Comparison of ENCODE assay signal across 32 cellular contexts in the genomic region with DNA sequence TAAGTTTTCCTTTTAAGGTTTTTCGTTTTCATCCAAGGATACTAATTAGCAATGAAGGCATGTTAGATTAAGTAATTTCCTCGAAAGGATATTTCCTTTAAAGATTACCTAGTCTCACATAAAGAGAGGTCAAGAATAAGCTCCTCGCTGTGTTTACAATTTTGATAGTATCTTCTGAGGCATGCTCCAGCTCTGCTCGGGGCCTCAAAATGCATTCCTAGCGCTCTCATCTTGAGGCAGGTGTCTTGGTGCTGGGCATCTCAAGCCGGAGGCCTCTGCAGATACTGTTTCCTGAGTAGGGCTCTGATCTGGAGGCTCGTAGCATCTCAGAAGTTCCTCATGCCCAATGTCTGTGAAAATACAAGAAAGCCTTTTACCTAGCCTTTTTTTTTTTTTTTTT.
"Had no signal": no experiment of that assay in that cellular context is flagged by ENCODE, and none has a peak within 500 bp of the region (broad histone marks: within the 10 kb centered on the region; RNA-seq: fewer than 3 reads in every experiment).

No MANE protein-coding gene starts in this region.

- H3K4me3 ChIP-seq: adrenal gland, ascending aorta, body of pancreas, breast epithelium, cardiac muscle cell had no signal

- H3K27ac ChIP-seq: adrenal gland, ascending aorta, body of pancreas, brain microvascular endothelial cell, breast epithelium, cardiac muscle cell had no signal

- DNase-seq: activated effector memory CD4-positive, alpha-beta T cell treated with anti-CD3 and anti-CD28 coated beads, Interleukin-2, amount 50 U/mL, for 16 hours; activated effector memory CD4-positive, alpha-beta T cell treated with Interleukin-2 at 50 U/mL for 16 hours; activated gamma-delta T cell; activated gamma-delta T cell treated with Interleukin-2 at 50 U/mL for 16 hours; activated naive CD4-positive, alpha-beta T cell; activated naive CD4-positive, alpha-beta T cell treated with anti-CD3 and anti-CD28 coated beads for 36 hours; activated naive CD4-positive, alpha-beta T cell treated with anti-CD3 and anti-CD28 coated beads, Interleukin-2, amount 10 ng/mL, durations not matched to agents 7 days and 5 days; activated naive CD4-positive, alpha-beta T cell treated with anti-CD3 and anti-CD28 coated beads, Interleukin-2, amount 50 U/mL, for 16 hours; activated naive CD4-positive, alpha-beta T cell treated with Interleukin-2 at 50 U/mL for 16 hours; activated naive CD8-positive, alpha-beta T cell treated with anti-CD3 and anti-CD28 coated beads for 36 hours; activated naive CD8-positive, alpha-beta T cell treated with anti-CD3 and anti-CD28 coated beads, Interleukin-2, amount 10 ng/mL, durations not matched to agents 7 days and 5 days; activated naive CD8-positive, alpha-beta T cell treated with anti-CD3 and anti-CD28 coated beads, Interleukin-2, amount 50 U/mL, for 24 hours; activated T-cell treated with anti-CD3 and anti-CD28 coated beads, Interleukin-2, amount 50 U/mL, for 1 hour; activated T-cell treated with anti-CD3 and anti-CD28 coated beads, Interleukin-2, amount 50 U/mL, for 24 hours; activated T-cell treated with anti-CD3 and anti-CD28 coated beads, Interleukin-2, amount 50 U/mL, for 4 hours; activated T-cell treated with anti-CD3 and anti-CD28 coated beads, Interleukin-2, amount 50 U/mL, for 48 hours; activated T-cell treated with anti-CD3 and anti-CD28 coated beads, Interleukin-2, amount 50 U/mL, for 72 hours; adrenal gland; amniotic stem cell; amygdala; anterior cingulate cortex; aorta; body of pancreas; brain microvascular endothelial cell; caudate nucleus; central memory CD4-positive, alpha-beta T cell; cerebellar nuclear complex had no signal

- H3K9me3 ChIP-seq: adrenal gland, ascending aorta, body of pancreas had no signal

- H3K36me3 ChIP-seq: adrenal gland, ascending aorta, brain microvascular endothelial cell, breast epithelium, cardiac muscle cell had no signal

- H3K4me1 ChIP-seq: ascending aorta, body of pancreas, breast epithelium had no signal

- ATAC-seq: activated naive CD4-positive, alpha-beta T cell treated with anti-CD3 and anti-CD28 coated beads, Interleukin-2, amount 50 U/mL, for 72 hours; activated naive CD8-positive, alpha-beta T cell treated with anti-CD3 and anti-CD28 coated beads, Interleukin-2, amount 50 U/mL, for 24 hours; activated T-cell treated with anti-CD3 and anti-CD28 coated beads, Interleukin-2, amount 50 U/mL, for 4 hours; activated T-cell treated with anti-CD3 and anti-CD28 coated beads, Interleukin-2, amount 50 U/mL, for 72 hours; activated T-helper 17 cell treated with anti-CD3 and anti-CD28 coated beads, Interleukin-2, amount 50 U/mL, for 72 hours; body of pancreas had no signal

- H3K27me3 ChIP-seq: adrenal gland, ascending aorta, body of pancreas, cardiac muscle cell had no signal
